17 cellular contexts compared by ENCODE assay signal in the genomic region with DNA sequence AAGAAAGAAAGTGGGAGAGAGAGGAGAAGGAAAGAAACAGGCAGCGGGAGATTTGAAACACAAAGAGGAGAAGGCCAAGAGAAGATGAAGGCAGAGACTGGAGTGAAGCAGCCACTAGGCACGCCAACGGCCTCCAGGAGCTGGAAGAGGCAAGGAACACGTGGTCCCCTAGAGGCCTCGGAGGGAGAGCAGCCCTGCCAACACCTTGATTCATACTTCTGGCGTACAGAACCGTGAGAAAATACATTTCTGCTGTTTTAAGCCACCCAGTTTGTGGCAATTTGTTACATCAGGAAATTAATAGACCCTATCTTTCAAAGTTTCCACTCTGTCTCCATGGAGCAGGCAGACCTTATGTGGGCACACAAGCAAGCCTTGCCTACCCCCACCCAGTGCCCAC.
DNase-seq lines count a peak whose midpoint lies in the region; ATAC-seq and TF ChIP-seq lines count a peak whose summit lies in the region.
"Had no signal": no experiment of that assay in that cellular context is flagged by ENCODE, and none has a peak within 500 bp of the region (broad histone marks: within the 10 kb centered on the region; RNA-seq: fewer than 3 reads in every experiment).

No MANE protein-coding gene starts in this region.

- TF ChIP-seq CTCF in AG09309 (IDR thresholded peaks at IDR 0.05; ENCODE audit: control insufficient read depth, insufficient read depth, low read depth, low read length, missing control alignments), result no peak

- H3K4me3 Mint-ChIP-seq in effector memory CD8-positive, alpha-beta T cell, result no peak overlapping the region

- no peaks in the 10 kb centered on the region for H3K27me3 Mint-ChIP-seq in effector memory CD8-positive, alpha-beta T cell

- H3K9me3 ChIP-seq in MG63, result no peaks in the 10 kb centered on the region

- H3K9me3 Mint-ChIP-seq in effector memory CD8-positive, alpha-beta T cell, result peaks cover 0 to 2% of the 10 kb centered on the region in 2 donors

- no peaks in the 10 kb centered on the region for H3K36me3 ChIP-seq in MG63

- H3K27ac Mint-ChIP-seq in effector memory CD8-positive, alpha-beta T cell, result no peak overlapping the region

- no peaks in the 10 kb centered on the region for H3K27me3 ChIP-seq in MG63

- H3K4me3 ChIP-seq in AG09309 (ENCODE audit: control insufficient read depth, low read depth, low read length) (no peak overlapping the region), MG63 (no peak overlapping the region), skeletal muscle cell (ENCODE audit: low read depth, low read length) (no peak overlapping the region)
- H3K4me3 ChIP-seq: SK-N-MC had no signal

- no peaks in the 10 kb centered on the region for H3K4me1 Mint-ChIP-seq in effector memory CD8-positive, alpha-beta T cell (ENCODE audit: low read depth in 2 of 2)

- no peaks in the 10 kb centered on the region for H3K36me3 Mint-ChIP-seq in effector memory CD8-positive, alpha-beta T cell (ENCODE audit: insufficient read depth)

- peak; percentile 34 for DNase-seq in AG09309 (ENCODE audit: low read depth)
- peak; percentile 81 for DNase-seq in MG63
- DNase-seq in fibroblast of the conjunctiva (ENCODE audit: low read depth), result peak; percentile 67
- DNase-seq in skeletal muscle cell (ENCODE audit: low read depth), result peak; percentile 24
- DNase-seq in Kasumi-1 (lab: John Stamatoyannopoulos, UW), result no peak
- no peak for DNase-seq in effector memory CD8-positive, alpha-beta T cell
- DNase-seq in AG08395 (ENCODE audit: low spot score), result no peak
- DNase-seq: DMS 273 treated with DMSO at 0.1 percent for 48 hours, NCI-H1092, NCI-H146, NCI-H2081, NCI-H774, PC-3 had no signal

- ATAC-seq in HG03108 (IDR thresholded peaks at IDR 0.05; ENCODE audit: unreplicated experiment), result no peak
- ATAC-seq in effector memory CD8-positive, alpha-beta T cell (replicated peaks), result no peak
- ATAC-seq: HCT116, HepG2, PC-3 had no signal

Comparison
In these comparisons a context has a peak if more than half of its experiments do, and no peak if none do; other contexts are left out.
1. DNase-seq: peak in AG09309 (single experiment), MG63 (single experiment), fibroblast of the conjunctiva (single experiment) and skeletal muscle cell (single experiment); none in Kasumi-1 (0 of 2), effector memory CD8-positive, alpha-beta T cell (0 of 3) and AG08395 (single experiment).